Comparison of ENCODE assay signal across 9 cellular contexts in genomic region chr7:35227438-35227837, GRCh38. TPM values are rescaled to one million over a fixed set of nuclear protein-coding genes. Genes with fewer than 3 reads are reported as not detected.
DNase-seq lines count a peak whose midpoint lies in the region; FAIRE-seq and TF ChIP-seq lines count a peak whose summit lies in the region.
"Not testable (repeated sequence)": the region's sequence is repeated elsewhere in the genome, so short reads cannot be mapped to it uniquely, and the experiment has no call there.
"Had no signal": no experiment of that assay in that cellular context is flagged by ENCODE, and none has a peak within 500 bp of the region (broad histone marks: within the 10 kb centered on the region; RNA-seq: fewer than 3 reads in every experiment).

No MANE protein-coding gene starts in this region.

- not testable (repeated sequence) for H2BK120ac ChIP-seq in trophoblast cell (ENCODE audit: insufficient read depth, low read length, poor library complexity)

- H3K18ac ChIP-seq in trophoblast cell (ENCODE audit: low read length) = not testable (repeated sequence)

- H3K79me2 ChIP-seq in SK-N-SH (ENCODE audit: insufficient read depth); trophoblast cell (ENCODE audit: control insufficient read depth, insufficient read depth, low read length, poor library complexity): not testable (repeated sequence)

- H3F3A ChIP-seq in SK-N-SH (replicated peaks; ENCODE audit: insufficient read depth) = not testable (repeated sequence)

- FAIRE-seq in bronchial epithelial cell (lab: Jason Lieb, UNC) = not testable (repeated sequence)

- not testable (repeated sequence) for H3K4me1 ChIP-seq in SK-N-SH (ENCODE audit: control insufficient read depth in 1 of 2, insufficient read depth in 2 of 2, low read depth in 1 of 2, low read length in 1 of 2); trophoblast cell (ENCODE audit: control insufficient read depth in 1 of 2, insufficient read depth in 2 of 2, low read length in 2 of 2)

- not testable (repeated sequence) for H2BK12ac ChIP-seq in trophoblast cell (ENCODE audit: low read length)

- 0 out of 2 replicates have a peak overlapping the region, but pooled peaks have one; percentile 1 for H3K4me2 ChIP-seq in SK-N-SH
- H3K4me2 ChIP-seq in trophoblast cell (ENCODE audit: low read length) = not testable (repeated sequence)

- CTCF ChIA-PET in SK-N-SH (lab: Yijun Ruan, JAX) = interaction anchor here (1.0 kb wide), 1 partner anchor 293 kb away, joined by 4 read pairs; no protein-coding TSS in a partner anchor

- H2AK5ac ChIP-seq in trophoblast cell (ENCODE audit: low read length) = not testable (repeated sequence)

- H3K23ac ChIP-seq in trophoblast cell (ENCODE audit: low read length) = not testable (repeated sequence)

- H3K4ac ChIP-seq in trophoblast cell (ENCODE audit: low read depth, low read length) = not testable (repeated sequence)

- not testable (repeated sequence) for H3K27me3 ChIP-seq in SK-N-SH (ENCODE audit: insufficient read depth); bronchial epithelial cell (ENCODE audit: control insufficient read depth, insufficient read depth, low read length); trophoblast cell (ENCODE audit: insufficient read depth, low read length)

- H3K4me3 ChIP-seq in SK-N-SH (ENCODE audit: low read depth in 2 of 2, low read length in 1 of 2); bronchial epithelial cell (ENCODE audit: low read depth, low read length); fibroblast of the aortic adventitia (ENCODE audit: low read depth, low read length); trophoblast cell (ENCODE audit: low read depth, low read length): not testable (repeated sequence)

- H2AFZ ChIP-seq in SK-N-SH (ENCODE audit: low read depth); trophoblast cell (ENCODE audit: insufficient read depth, low read length, poor library complexity): not testable (repeated sequence)

- not testable (repeated sequence) for H3K14ac ChIP-seq in trophoblast cell (ENCODE audit: low read length)

- not testable (repeated sequence) for TF ChIP-seq EP300 in SK-N-SH (IDR thresholded peaks at IDR 0.05; ENCODE audit: borderline replicate concordance in 1 of 2, low read depth in 1 of 2, low read length in 1 of 2)

- not testable (repeated sequence) for H4K20me1 ChIP-seq in SK-N-SH (ENCODE audit: insufficient read depth)

- not testable (repeated sequence) for H3K9me3 ChIP-seq in SK-N-SH; trophoblast cell (ENCODE audit: insufficient read depth, low read depth, low read length)

- not testable (repeated sequence) for H3K9ac ChIP-seq in SK-N-SH; trophoblast cell (ENCODE audit: low read length)

- DNase-seq in DMS53 (lab: John Stamatoyannopoulos, UW) (peak; percentile 68), HCEC 1CT (peak; percentile 68), NCI-H345 (lab: John Stamatoyannopoulos, UW) (peak; percentile 3), bronchial epithelial cell (ENCODE audit: low read depth) (peak; percentile 25), fibroblast of the aortic adventitia (ENCODE audit: low read depth) (peak; percentile 26), trophoblast cell (peak; percentile 11 to 82)
- DNase-seq in SK-N-SH = not testable (repeated sequence)

- POLR2A ChIA-PET in SK-N-SH (lab: Yijun Ruan, JAX) = not testable (repeated sequence)

- not testable (repeated sequence) for H4K12ac ChIP-seq in trophoblast cell (ENCODE audit: low read depth, low read length)

- TF ChIP-seq RAD21 in SK-N-SH (IDR thresholded peaks at IDR 0.05; ENCODE audit: low read length) = not testable (repeated sequence)

- not testable (repeated sequence) for H3K79me1 ChIP-seq in trophoblast cell (ENCODE audit: low read length)

- peak overlapping the region in 1 of 2 experiments; percentile 50; a peak in 2 of 4 replicates for H3K27ac ChIP-seq in SK-N-SH (ENCODE audit: low read depth in 2 of 2, low read length in 1 of 2)
- H3K27ac ChIP-seq in trophoblast cell (ENCODE audit: low read depth, low read length) = not testable (repeated sequence)

- H3K9me2 ChIP-seq in SK-N-SH = not testable (repeated sequence)

- H3K36me3 ChIP-seq in SK-N-SH (replicated peaks in 1 of 2; ENCODE audit: control insufficient read depth in 1 of 2, insufficient read depth in 2 of 2, low read length in 1 of 2) = peaks cover 5 to 32% of the 10 kb centered on the region in 2 experiments
- H3K36me3 ChIP-seq in bronchial epithelial cell (ENCODE audit: control insufficient read depth, insufficient read depth, low read length); trophoblast cell (ENCODE audit: control insufficient read depth in 1 of 2, insufficient read depth in 2 of 2, low read length in 2 of 2): not testable (repeated sequence)

- WGBS in SK-N-SH (ENCODE audit: low lambda C conversion rate) = 54% methylated on average over 5 of the region's 5 CpGs
- no CpG with 5 or more reads among the region's 5 CpGs for WGBS in trophoblast cell (ENCODE audit: extremely low coverage, insufficient coverage, insufficient read length)

- H4K8ac ChIP-seq in trophoblast cell (ENCODE audit: low read depth, low read length) = not testable (repeated sequence)

- not testable (repeated sequence) for TF ChIP-seq CTCF in SK-N-SH (IDR thresholded peaks at IDR 0.05); bronchial epithelial cell (IDR thresholded peaks at IDR 0.05; ENCODE audit: insufficient read depth, low read length, severe bottlenecking); fibroblast of the aortic adventitia (IDR thresholded peaks at IDR 0.05; ENCODE audit: insufficient read depth, low read length)

- not testable (repeated sequence) for H4K91ac ChIP-seq in trophoblast cell (ENCODE audit: low read depth, low read length)

- H2BK5ac ChIP-seq in trophoblast cell (ENCODE audit: low read depth, low read length, poor library complexity) = not testable (repeated sequence)

TF ChIP-seq in SK-N-SH, 30 proteins besides CTCF, POLR2A, EP300 and RAD21:
- peak; percentile 19; the same call in 1 of the 2 replicates for TF ChIP-seq JUND (IDR thresholded peaks at IDR 0.05)
- TF ChIP-seq FOSL2 (IDR thresholded peaks at IDR 0.05; ENCODE audit: borderline replicate concordance, low read depth) = 0 out of 2 replicates have a peak, but pooled peaks have one; percentile 27
- peak; percentile 47; the same call in 1 of the 2 replicates for TF ChIP-seq TCF12 (IDR thresholded peaks at IDR 0.05)
- 0 out of 2 replicates have a peak, but pooled peaks have one; percentile 13 for TF ChIP-seq TEAD4 (IDR thresholded peaks at IDR 0.05; ENCODE audit: borderline replicate concordance, insufficient read depth)

RNA-seq across cellular contexts. Expression of gene TBX20, which starts 26.5 kb away (rescaled TPM):
- 1.0 and 1.5 TPM in 2 replicates for polyA plus RNA-seq in SK-N-SH (2012; rRNA removed)
- 0.62 and 0.80 TPM in 2 replicates for polyA plus RNA-seq in SK-N-SH (2012; cell fraction: cytosol; rRNA removed)
- 1.0 and 1.1 TPM in 2 replicates for polyA plus RNA-seq in SK-N-SH (2012; cell fraction: nucleus; rRNA removed)
- under 0.01 TPM in 1 of 2 replicates, not detected in the other for total RNA-seq in bronchial epithelial cell
- 2.0 and 6.4 TPM in 2 replicates for total RNA-seq in fibroblast of the aortic adventitia (ENCODE audit: low replicate concordance)
- polyA plus RNA-seq in trophoblast cell (2013) = 8.2 and 8.9 TPM in 2 replicates
- total RNA-seq: GM23248, MCF 10A had no signal
- polyA plus RNA-seq: GM23248 had no signal
